ENCODE assay signal across 8 cellular contexts in the genomic region with DNA sequence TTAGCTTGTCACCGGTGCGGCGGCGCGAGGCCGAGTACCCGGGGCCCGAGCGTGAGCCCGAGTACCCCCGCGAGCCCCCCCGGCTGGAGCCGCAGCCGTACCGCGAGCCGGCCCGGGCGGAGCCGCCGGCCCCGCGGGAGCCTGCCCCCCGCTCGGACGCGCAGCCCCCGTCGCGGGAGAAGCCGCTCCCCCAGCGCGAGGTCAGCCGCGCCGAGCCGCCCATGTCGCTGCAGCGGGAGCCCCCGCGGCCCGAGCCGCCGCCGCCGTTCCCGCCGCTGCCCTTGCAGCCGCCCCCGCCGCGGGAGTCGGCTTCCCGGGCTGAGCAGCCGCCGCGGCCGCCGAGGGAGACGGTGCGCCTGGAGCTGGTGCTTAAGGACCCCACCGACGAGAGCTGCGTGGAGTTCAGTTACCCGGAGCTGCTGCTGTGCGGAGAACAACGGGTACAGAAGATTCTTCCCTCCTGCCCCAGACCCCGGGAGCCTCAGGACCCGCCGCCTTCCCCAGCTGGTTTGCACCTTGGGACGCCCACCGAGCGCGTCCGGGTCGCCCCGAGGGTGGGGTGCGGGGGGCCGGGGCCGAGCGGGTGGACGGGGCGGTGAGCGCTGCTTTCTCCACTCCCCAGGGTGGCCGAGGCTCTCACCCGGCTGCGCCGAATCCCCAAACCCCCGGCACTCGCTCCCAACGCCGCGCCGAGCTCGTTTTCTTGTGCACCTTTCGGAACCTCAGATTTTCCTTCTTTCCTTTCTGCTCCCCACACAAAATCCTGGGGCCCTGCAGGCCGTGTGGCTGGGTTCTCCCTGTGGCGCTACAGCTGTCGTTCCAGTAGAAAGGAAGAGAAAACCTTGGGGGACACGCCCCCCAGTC. TPM values are rescaled to one million over a fixed set of nuclear protein-coding genes. Genes with fewer than 3 reads are reported as not detected.
DNase-seq lines count a peak whose midpoint lies in the region; ATAC-seq, FAIRE-seq and TF ChIP-seq lines count a peak whose summit lies in the region.

No MANE protein-coding gene starts in this region.

- H3K36me3 Mint-ChIP-seq in activated T-cell treated with anti-CD3 and anti-CD28 coated beads, Interleukin-2, amount 50 U/mL, for 72 hours (ENCODE audit: insufficient read depth in 2 of 2), result peaks cover 7 to 9% of the 10 kb centered on the region in 2 donors
- H3K36me3 Mint-ChIP-seq in neural progenitor cell, result no peaks in the 10 kb centered on the region

- FAIRE-seq in urothelium cell line (lab: Jason Lieb, UNC), result no peak

- peaks cover 13% of the 10 kb centered on the region for H3F3A ChIP-seq in neural progenitor cell (ENCODE audit: low read depth)

- peaks cover 45% of the 10 kb centered on the region for H3K4me1 Mint-ChIP-seq in activated T-cell treated with anti-CD3 and anti-CD28 coated beads, Interleukin-2, amount 50 U/mL, for 72 hours (ENCODE audit: low read depth)
- peaks cover 14% of the 10 kb centered on the region for H3K4me1 Mint-ChIP-seq in neural progenitor cell

- H2AFZ ChIP-seq in neural progenitor cell (replicated peaks), result peak overlapping the region; percentile 100

- no peaks in the 10 kb centered on the region for H3K27me3 ChIP-seq in neural progenitor cell

- peak overlapping the region; percentile 71 for H3K9ac ChIP-seq in neural progenitor cell

- no peak for TF ChIP-seq CTCF in fibroblast of mammary gland (conservative IDR thresholded peaks at IDR 0.05; ENCODE audit: control insufficient read depth, insufficient read depth, low read depth, low read length)
- TF ChIP-seq CTCF in neural progenitor cell (IDR thresholded peaks at IDR 0.05), result no peak

- H4K20me1 ChIP-seq in neural progenitor cell (ENCODE audit: low read depth), result peaks cover 28% of the 10 kb centered on the region

- peaks cover 6% of the 10 kb centered on the region for H3K4me1 ChIP-seq in neural progenitor cell

- no peaks in the 10 kb centered on the region for H3K36me3 ChIP-seq in neural progenitor cell

- H3K27ac ChIP-seq in neural progenitor cell, result peak overlapping the region; percentile 70

- peak overlapping the region; percentile 93 for H3K4me2 ChIP-seq in neural progenitor cell

- H3K79me2 ChIP-seq in neural progenitor cell (ENCODE audit: low read depth), result peaks cover 50% of the 10 kb centered on the region

- H3K27me3 Mint-ChIP-seq in activated T-cell treated with anti-CD3 and anti-CD28 coated beads, Interleukin-2, amount 50 U/mL, for 72 hours (ENCODE audit: low read depth), result peaks cover 14% of the 10 kb centered on the region
- H3K27me3 Mint-ChIP-seq in neural progenitor cell (ENCODE audit: insufficient read depth, low read depth), result peaks cover 7% of the 10 kb centered on the region

- peak; percentile 40 for ATAC-seq in HG02642 (IDR thresholded peaks at IDR 0.05; ENCODE audit: poor library complexity, unreplicated experiment)
- peak; percentile 9 to 33 for ATAC-seq in activated T-cell treated with anti-CD3 and anti-CD28 coated beads, Interleukin-2, amount 50 U/mL, for 72 hours (replicated peaks in 1 of 2)

- peak overlapping the region; percentile 96 to 99 for H3K4me3 Mint-ChIP-seq in activated T-cell treated with anti-CD3 and anti-CD28 coated beads, Interleukin-2, amount 50 U/mL, for 72 hours
- peak overlapping the region; percentile 100 for H3K4me3 Mint-ChIP-seq in neural progenitor cell

- H3K9me3 ChIP-seq in neural progenitor cell (ENCODE audit: low read depth), result no peaks in the 10 kb centered on the region

- H3K4me3 ChIP-seq in fibroblast of mammary gland (ENCODE audit: control insufficient read depth, low read depth, low read length) (peak overlapping the region; percentile 93), neural progenitor cell (peak overlapping the region; percentile 97)

- peak overlapping the region; percentile 96 for H3K27ac Mint-ChIP-seq in activated T-cell treated with anti-CD3 and anti-CD28 coated beads, Interleukin-2, amount 50 U/mL, for 72 hours
- H3K27ac Mint-ChIP-seq in neural progenitor cell, result peak overlapping the region; percentile 76

- DNase-seq in SIG-M5 treated with dmso at 0.1 percent for 504 hours (lab: John Stamatoyannopoulos, UW; ENCODE audit: unreplicated experiment) (peak; percentile 14), SIG-M5 (lab: John Stamatoyannopoulos, UW) (no peak), NCI-H2171 (lab: John Stamatoyannopoulos, UW) (peak; percentile 14), fibroblast of mammary gland (ENCODE audit: low read depth) (peak; percentile 47), neural progenitor cell (ENCODE audit: low spot score) (peak; percentile 57), urothelium cell line (ENCODE audit: low spot score) (peak; percentile 26)
- DNase-seq in activated T-cell treated with anti-CD3 and anti-CD28 coated beads, Interleukin-2, amount 50 U/mL, for 72 hours, result peak; percentile 30 to 43

- no peaks in the 10 kb centered on the region for H3K9me3 Mint-ChIP-seq in activated T-cell treated with anti-CD3 and anti-CD28 coated beads, Interleukin-2, amount 50 U/mL, for 72 hours
- no peaks in the 10 kb centered on the region for H3K9me3 Mint-ChIP-seq in neural progenitor cell

RNA-seq across cellular contexts. Expression of gene UBN2, which starts 0.7 kb away (rescaled TPM):
- total RNA-seq in activated T-cell treated with anti-CD3 and anti-CD28 coated beads, Interleukin-2, amount 50 U/mL, for 72 hours, result 10 to 100 TPM; 15.0 to 18.8 TPM
- 15.7 and 19.5 TPM in 2 replicates for total RNA-seq in neural progenitor cell (ENCODE audit: low replicate concordance)
